ENCODE assay signal across 1 cellular context in the genomic region with DNA sequence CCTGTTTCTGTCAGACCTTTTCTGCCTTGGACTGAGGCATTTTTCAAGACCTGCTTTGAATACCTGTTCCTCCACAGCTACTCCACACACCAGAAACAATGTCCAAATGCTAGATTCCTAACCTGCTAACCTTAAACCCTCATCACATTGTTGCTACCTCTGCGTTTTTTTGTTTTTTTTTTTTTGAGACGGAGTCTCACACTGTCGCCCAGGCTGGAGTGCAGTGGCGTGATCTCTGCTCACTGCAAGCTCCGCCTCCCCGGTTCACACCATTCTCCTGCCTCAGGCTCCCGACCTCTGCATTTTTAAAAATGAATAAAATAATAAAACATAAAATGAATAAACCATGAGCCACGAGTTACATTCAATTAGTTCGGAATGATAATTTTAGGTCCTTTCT.
TF ChIP-seq lines count a peak whose summit lies in the region.

No MANE protein-coding gene starts in this region.

TF ChIP-seq in GM23338, 12 proteins besides CTCF, POLR2A, EP300 and RAD21 (continued from another document):
- TF ChIP-seq, protein P1, sequence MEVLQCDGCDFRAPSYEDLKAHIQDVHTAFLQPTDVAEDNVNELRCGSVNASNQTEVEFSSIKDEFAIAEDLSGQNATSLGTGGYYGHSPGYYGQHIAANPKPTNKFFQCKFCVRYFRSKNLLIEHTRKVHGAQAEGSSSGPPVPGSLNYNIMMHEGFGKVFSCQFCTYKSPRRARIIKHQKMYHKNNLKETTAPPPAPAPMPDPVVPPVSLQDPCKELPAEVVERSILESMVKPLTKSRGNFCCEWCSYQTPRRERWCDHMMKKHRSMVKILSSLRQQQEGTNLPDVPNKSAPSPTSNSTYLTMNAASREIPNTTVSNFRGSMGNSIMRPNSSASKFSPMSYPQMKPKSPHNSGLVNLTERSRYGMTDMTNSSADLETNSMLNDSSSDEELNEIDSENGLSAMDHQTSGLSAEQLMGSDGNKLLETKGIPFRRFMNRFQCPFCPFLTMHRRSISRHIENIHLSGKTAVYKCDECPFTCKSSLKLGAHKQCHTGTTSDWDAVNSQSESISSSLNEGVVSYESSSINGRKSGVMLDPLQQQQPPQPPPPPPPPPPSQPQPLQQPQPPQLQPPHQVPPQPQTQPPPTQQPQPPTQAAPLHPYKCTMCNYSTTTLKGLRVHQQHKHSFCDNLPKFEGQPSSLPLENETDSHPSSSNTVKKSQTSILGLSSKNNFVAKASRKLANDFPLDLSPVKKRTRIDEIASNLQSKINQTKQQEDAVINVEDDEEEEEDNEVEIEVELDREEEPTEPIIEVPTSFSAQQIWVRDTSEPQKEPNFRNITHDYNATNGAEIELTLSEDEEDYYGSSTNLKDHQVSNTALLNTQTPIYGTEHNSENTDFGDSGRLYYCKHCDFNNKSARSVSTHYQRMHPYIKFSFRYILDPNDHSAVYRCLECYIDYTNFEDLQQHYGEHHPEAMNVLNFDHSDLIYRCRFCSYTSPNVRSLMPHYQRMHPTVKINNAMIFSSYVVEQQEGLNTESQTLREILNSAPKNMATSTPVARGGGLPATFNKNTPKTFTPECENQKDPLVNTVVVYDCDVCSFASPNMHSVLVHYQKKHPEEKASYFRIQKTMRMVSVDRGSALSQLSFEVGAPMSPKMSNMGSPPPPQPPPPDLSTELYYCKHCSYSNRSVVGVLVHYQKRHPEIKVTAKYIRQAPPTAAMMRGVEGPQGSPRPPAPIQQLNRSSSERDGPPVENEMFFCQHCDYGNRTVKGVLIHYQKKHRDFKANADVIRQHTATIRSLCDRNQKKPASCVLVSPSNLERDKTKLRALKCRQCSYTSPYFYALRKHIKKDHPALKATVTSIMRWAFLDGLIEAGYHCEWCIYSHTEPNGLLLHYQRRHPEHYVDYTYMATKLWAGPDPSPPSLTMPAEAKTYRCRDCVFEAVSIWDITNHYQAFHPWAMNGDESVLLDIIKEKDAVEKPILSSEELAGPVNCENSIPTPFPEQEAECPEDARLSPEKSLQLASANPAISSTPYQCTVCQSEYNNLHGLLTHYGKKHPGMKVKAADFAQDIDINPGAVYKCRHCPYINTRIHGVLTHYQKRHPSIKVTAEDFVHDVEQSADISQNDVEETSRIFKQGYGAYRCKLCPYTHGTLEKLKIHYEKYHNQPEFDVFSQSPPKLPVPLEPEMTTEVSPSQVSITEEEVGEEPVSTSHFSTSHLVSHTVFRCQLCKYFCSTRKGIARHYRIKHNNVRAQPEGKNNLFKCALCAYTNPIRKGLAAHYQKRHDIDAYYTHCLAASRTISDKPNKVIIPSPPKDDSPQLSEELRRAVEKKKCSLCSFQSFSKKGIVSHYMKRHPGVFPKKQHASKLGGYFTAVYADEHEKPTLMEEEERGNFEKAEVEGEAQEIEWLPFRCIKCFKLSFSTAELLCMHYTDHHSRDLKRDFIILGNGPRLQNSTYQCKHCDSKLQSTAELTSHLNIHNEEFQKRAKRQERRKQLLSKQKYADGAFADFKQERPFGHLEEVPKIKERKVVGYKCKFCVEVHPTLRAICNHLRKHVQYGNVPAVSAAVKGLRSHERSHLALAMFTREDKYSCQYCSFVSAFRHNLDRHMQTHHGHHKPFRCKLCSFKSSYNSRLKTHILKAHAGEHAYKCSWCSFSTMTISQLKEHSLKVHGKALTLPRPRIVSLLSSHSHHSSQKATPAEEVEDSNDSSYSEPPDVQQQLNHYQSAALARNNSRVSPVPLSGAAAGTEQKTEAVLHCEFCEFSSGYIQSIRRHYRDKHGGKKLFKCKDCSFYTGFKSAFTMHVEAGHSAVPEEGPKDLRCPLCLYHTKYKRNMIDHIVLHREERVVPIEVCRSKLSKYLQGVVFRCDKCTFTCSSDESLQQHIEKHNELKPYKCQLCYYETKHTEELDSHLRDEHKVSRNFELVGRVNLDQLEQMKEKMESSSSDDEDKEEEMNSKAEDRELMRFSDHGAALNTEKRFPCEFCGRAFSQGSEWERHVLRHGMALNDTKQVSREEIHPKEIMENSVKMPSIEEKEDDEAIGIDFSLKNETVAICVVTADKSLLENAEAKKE (CRISPR knock-in tag; IDR thresholded peaks at IDR 0.05): no peak
- TF ChIP-seq EZH2 (IDR thresholded peaks at IDR 0.05; ENCODE audit: low read depth, unreplicated experiment): no peak
- TF ChIP-seq STAT1 (IDR thresholded peaks at IDR 0.05; ENCODE audit: unreplicated experiment): no peak
- TF ChIP-seq JUNB (IDR thresholded peaks at IDR 0.05; ENCODE audit: unreplicated experiment): no peak
- no peak for TF ChIP-seq ZNF114 (CRISPR knock-in tag; IDR thresholded peaks at IDR 0.05)
